8 cellular contexts compared by ENCODE assay signal in genomic region chr2:75710577-75711253, GRCh38. TPM values are rescaled to one million over a fixed set of nuclear protein-coding genes. Genes with fewer than 3 reads are reported as not detected.
A peak's percentile ranks its signal among the peaks of the same experiment; 100 is the strongest.
DNase-seq lines count a peak whose midpoint lies in the region; FAIRE-seq and TF ChIP-seq lines count a peak whose summit lies in the region.

Gene GCFC2 (minus strand): TSS chr2:75710915. CDS start chr2:75710855, 60 bp downstream.

- TF ChIP-seq CTCF in fibroblast of villous mesenchyme (IDR thresholded peaks at IDR 0.05; ENCODE audit: insufficient read depth, low read depth, low read length) (peak; percentile 19), neural crest cell (conservative IDR thresholded peaks at IDR 0.05) (peak; percentile 59)

- peaks cover 5% of the 10 kb centered on the region for H3K9me3 Mint-ChIP-seq in neural crest cell

- peak within 1 kb of the TSS; percentile 75 for H3K4me3 ChIP-seq in fibroblast of villous mesenchyme (ENCODE audit: low read depth, low read length)

- H3K4me3 Mint-ChIP-seq in neural crest cell, result peak within 1 kb of the TSS; percentile 93

- peak within 1 kb of the TSS; percentile 94 for H3K9ac ChIP-seq in ES-I3 (ENCODE audit: low read depth, low read length)

- DNase-seq in H54 (ENCODE audit: insufficient read length, low spot score) (peak; percentile 83), LoVo (ENCODE audit: low spot score) (peak; percentile 88), SHP77 (lab: John Stamatoyannopoulos, UW) (peak; percentile 87 to 89), fibroblast of villous mesenchyme (ENCODE audit: low read depth) (peak; percentile 85), neural crest cell (ENCODE audit: low read depth, low spot score) (peak; percentile 72), stromal cell of bone marrow (ENCODE audit: low read depth) (peak; percentile 76)
- peak; percentile 94 for DNase-seq in activated effector memory CD4-positive, alpha-beta T cell treated with anti-CD3 and anti-CD28 coated beads, Interleukin-2, amount 50 U/mL, for 16 hours

- no peaks in the 10 kb centered on the region for H3K36me3 ChIP-seq in ES-I3 (ENCODE audit: insufficient read depth, low read length)

- H3K27me3 Mint-ChIP-seq in neural crest cell (ENCODE audit: low read depth), result no peaks in the 10 kb centered on the region

- H3K4me1 Mint-ChIP-seq in neural crest cell, result peaks cover 25% of the 10 kb centered on the region

- peak; percentile 30 for TF ChIP-seq POLR2A in H54 (IDR thresholded peaks at IDR 0.05; ENCODE audit: low read depth, low read length)

- H3K9me3 ChIP-seq in ES-I3 (ENCODE audit: control insufficient read depth, insufficient read depth, low read length), result no peaks in the 10 kb centered on the region

- peaks cover 15% of the 10 kb centered on the region for H3K36me3 Mint-ChIP-seq in neural crest cell (ENCODE audit: low read depth)

- peak within 1 kb of the TSS; percentile 86 for H3K27ac Mint-ChIP-seq in neural crest cell (ENCODE audit: unreplicated experiment)

- peak; percentile 91 for FAIRE-seq in H54 (lab: Jason Lieb, UNC)

- H3K4me1 ChIP-seq in ES-I3 (ENCODE audit: insufficient read depth, low read length), result no peaks in the 10 kb centered on the region

RNA-seq across cellular contexts. Expression of gene GCFC2, which starts in this region (rescaled TPM):
- total RNA-seq in fibroblast of villous mesenchyme (13.8 and 19.0 TPM in 2 replicates), neural crest cell (24.6 and 27.1 TPM in 2 replicates)

Comparison
In these comparisons a context has a peak if more than half of its experiments do, and no peak if none do; other contexts are left out.
1. Peak in every context shown above with its lines: DNase-seq and H3K4me3 ChIP-seq.